ENCODE assay signal across 14 cellular contexts in the genomic region with DNA sequence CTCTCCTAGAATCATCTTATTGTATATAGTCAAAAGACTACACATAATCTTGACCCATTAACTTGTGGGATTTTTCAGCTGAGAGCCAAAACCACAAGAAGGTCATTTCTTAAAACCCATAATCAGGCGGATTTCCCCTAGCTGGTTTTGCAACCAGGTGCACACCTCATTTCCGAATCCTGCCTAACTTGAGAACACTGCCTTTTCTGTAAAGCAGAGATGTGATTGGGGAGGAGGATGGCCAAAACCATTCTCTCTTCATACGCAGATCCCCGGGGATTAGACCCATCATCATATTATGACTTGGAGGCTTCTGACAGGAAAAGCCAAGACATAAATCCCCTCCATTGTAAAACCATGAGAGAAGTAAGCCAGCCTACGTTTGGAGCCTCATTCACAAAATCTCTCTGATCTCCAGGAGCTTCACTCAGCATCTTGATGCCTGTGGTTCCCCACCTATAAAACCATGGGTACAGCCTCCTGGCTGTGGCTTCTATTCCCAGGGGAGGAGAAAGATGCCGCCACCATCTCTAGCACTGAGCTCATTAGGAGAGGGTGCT.
DNase-seq lines count a peak whose midpoint lies in the region; ATAC-seq lines count a peak whose summit lies in the region.
"Had no signal": no experiment of that assay in that cellular context is flagged by ENCODE, and none has a peak within 500 bp of the region (broad histone marks: within the 10 kb centered on the region; RNA-seq: fewer than 3 reads in every experiment).

No MANE protein-coding gene starts in this region.

- peak; percentile 24 for DNase-seq in NCI-H82 (lab: John Stamatoyannopoulos, UW)
- no peak for DNase-seq in NCI-H82 treated with DMSO at 0.1 percent for 48 hours (lab: John Stamatoyannopoulos, UW; ENCODE audit: unreplicated experiment)
- DNase-seq in skeletal muscle cell (ENCODE audit: low read depth): peak; percentile 43
- DNase-seq in SKM-1 treated with dmso at 0.1 percent for 144 hours (lab: John Stamatoyannopoulos, UW; ENCODE audit: unreplicated experiment): no peak
- DNase-seq in MG63: no peak
- DNase-seq in NCI-H1105 treated with DMSO at 0.1 percent for 48 hours (lab: John Stamatoyannopoulos, UW): no peak
- DNase-seq: body of pancreas; NCI-H1694; nucleus accumbens; stimulated activated CD4-positive, alpha-beta T cell treated with anti-CD3 and anti-CD28 coated beads, Interleukin-4, amount 100 ng/mL, for 4 hours had no signal

- H3K9me3 ChIP-seq in MG63: no peaks in the 10 kb centered on the region
- H3K9me3 ChIP-seq: body of pancreas, tibial nerve had no signal

- H3K4me3 ChIP-seq in skeletal muscle cell (ENCODE audit: low read depth, low read length) (no peak overlapping the region), MG63 (no peak overlapping the region)
- H3K4me3 ChIP-seq: body of pancreas, tibial nerve had no signal

- no peaks in the 10 kb centered on the region for H3K36me3 ChIP-seq in MG63
- H3K36me3 ChIP-seq: tibial nerve had no signal

- H3K27me3 ChIP-seq in MG63: no peaks in the 10 kb centered on the region
- H3K27me3 ChIP-seq: body of pancreas, tibial nerve had no signal

- ATAC-seq in HG02571 (IDR thresholded peaks at IDR 0.05; ENCODE audit: unreplicated experiment): peak; percentile 90
- peak; percentile 94 for ATAC-seq in HG03378 (IDR thresholded peaks at IDR 0.05; ENCODE audit: unreplicated experiment)
- ATAC-seq: body of pancreas, Right ventricle myocardium inferior had no signal

Comparison
In these comparisons a context has a peak if more than half of its experiments do, and no peak if none do; other contexts are left out.
1. DNase-seq: peak in NCI-H82 (single experiment) and skeletal muscle cell (single experiment); none in NCI-H82 treated with DMSO at 0.1 percent for 48 hours (single experiment), SKM-1 treated with dmso at 0.1 percent for 144 hours (single experiment), MG63 (single experiment) and NCI-H1105 treated with DMSO at 0.1 percent for 48 hours (single experiment).